In genomic region chr1:8274396-8274795, GRCh38 we compare ENCODE assay signal across 16 cellular contexts. TPM values are rescaled to one million over a fixed set of nuclear protein-coding genes. Genes with fewer than 3 reads are reported as not detected.
DNase-seq lines count a peak whose midpoint lies in the region; FAIRE-seq and TF ChIP-seq lines count a peak whose summit lies in the region.
"Had no signal": no experiment of that assay in that cellular context is flagged by ENCODE, and none has a peak within 500 bp of the region (broad histone marks: within the 10 kb centered on the region; RNA-seq: fewer than 3 reads in every experiment).

No MANE protein-coding gene starts in this region.

- CTCF ChIA-PET in H1 (lab: Charles Lee; ENCODE audit: partially characterized antibody): interaction anchor here (0.7 to 1.7 kb wide), 6 partner anchors 9 to 257 kb away, joined by 3 to 5 read pairs (median 4); no protein-coding TSS in a partner anchor
- CTCF ChIA-PET in activated naive CD4-positive, alpha-beta T cell treated with anti-CD3 and anti-CD28 coated beads, Interleukin-2, amount 10 ng/mL, durations not matched to agents 7 days and 5 days (lab: Charles Lee): no interaction called here

- no peak for FAIRE-seq in H1 (lab: Jason Lieb, UNC)

- H3K36me3 ChIP-seq in H1 (ENCODE audit: control insufficient read depth in 2 of 4, insufficient read depth in 4 of 4, low read length in 3 of 4): no peaks in the 10 kb centered on the region
- H3K36me3 ChIP-seq: BLaER1 had no signal

- no peak overlapping the region; the same call in 1 of the 2 replicates for H2AK5ac ChIP-seq in H1 (ENCODE audit: low read depth, low read length)

- DNase-seq in DMS53 (lab: John Stamatoyannopoulos, UW): peak; percentile 47
- no peak for DNase-seq in DMS53 treated with DMSO at 0.1 percent for 48 hours (lab: John Stamatoyannopoulos, UW; ENCODE audit: unreplicated experiment)
- DNase-seq in HT-29 (ENCODE audit: low spot score): peak; percentile 29
- no peak for DNase-seq in H1 (ENCODE audit: low read depth in 1 of 2, low spot score in 2 of 2)
- DNase-seq in neural crest cell (ENCODE audit: low read depth, low spot score): no peak
- DNase-seq in effector CD4-positive, alpha-beta T cell: no peak
- DNase-seq in NCI-H2107 treated with DMSO at 0.1 percent for 48 hours (lab: John Stamatoyannopoulos, UW; ENCODE audit: unreplicated experiment): no peak
- no peak for DNase-seq in activated naive CD4-positive, alpha-beta T cell treated with anti-CD3 and anti-CD28 coated beads, Interleukin-2, amount 10 ng/mL, durations not matched to agents 7 days and 5 days
- DNase-seq: H9, NCI-H1930, NCI-H524, RPMI8226 had no signal

- no peak overlapping the region for H2AFZ ChIP-seq in H1 (ENCODE audit: low read length)

- POLR2A ChIA-PET in H1 (lab: Charles Lee; ENCODE audit: partially characterized antibody): no interaction called here

- 0 out of 2 replicates have a peak, but pooled peaks cover 2% of the 10 kb centered on the region for H3K79me1 ChIP-seq in H1 (ENCODE audit: low read depth, low read length)

- H3K36me3 Mint-ChIP-seq in neural crest cell (ENCODE audit: low read depth): no peaks in the 10 kb centered on the region
- H3K36me3 Mint-ChIP-seq in activated naive CD4-positive, alpha-beta T cell treated with anti-CD3 and anti-CD28 coated beads, Interleukin-2, amount 10 ng/mL, durations not matched to agents 7 days and 5 days: no peaks in the 10 kb centered on the region

- no peak overlapping the region for H2BK20ac ChIP-seq in H1 (ENCODE audit: low read length)

- H3K27me3 Mint-ChIP-seq in neural crest cell (ENCODE audit: low read depth): peaks cover 18% of the 10 kb centered on the region
- peaks cover 34% of the 10 kb centered on the region for H3K27me3 Mint-ChIP-seq in activated naive CD4-positive, alpha-beta T cell treated with anti-CD3 and anti-CD28 coated beads, Interleukin-2, amount 10 ng/mL, durations not matched to agents 7 days and 5 days

- no peaks in the 10 kb centered on the region; a peak in 1 of 4 replicates for H3K9me3 ChIP-seq in H1 (ENCODE audit: insufficient read depth in 2 of 2, low read depth in 1 of 2, low read length in 1 of 2)
- H3K9me3 ChIP-seq: BLaER1 had no signal

- no peak overlapping the region for H2BK5ac ChIP-seq in H1 (ENCODE audit: low read depth, low read length)

- peak overlapping the region; percentile 30 for H2BK120ac ChIP-seq in H1 (replicated peaks; ENCODE audit: low read depth, low read length)

- H3K4me1 ChIP-seq in H1 (replicated peaks in 1 of 4; ENCODE audit: control insufficient read depth in 3 of 4, insufficient read depth in 4 of 4, low read length in 3 of 4): no peaks in the 10 kb centered on the region
- H3K4me1 ChIP-seq: BLaER1 had no signal

- peak overlapping the region; percentile 28 for H3K27ac Mint-ChIP-seq in neural crest cell (ENCODE audit: unreplicated experiment)
- no peak overlapping the region for H3K27ac Mint-ChIP-seq in activated naive CD4-positive, alpha-beta T cell treated with anti-CD3 and anti-CD28 coated beads, Interleukin-2, amount 10 ng/mL, durations not matched to agents 7 days and 5 days
- H3K27ac Mint-ChIP-seq: H9, IgD-negative memory B cell had no signal

- no peak overlapping the region for H3K23ac ChIP-seq in H1 (ENCODE audit: insufficient read length)

- H4K5ac ChIP-seq in H1 (ENCODE audit: insufficient read length, low read depth, low read length): no peak overlapping the region

- H3K4me3 Mint-ChIP-seq in neural crest cell: no peak overlapping the region
- no peak overlapping the region for H3K4me3 Mint-ChIP-seq in activated naive CD4-positive, alpha-beta T cell treated with anti-CD3 and anti-CD28 coated beads, Interleukin-2, amount 10 ng/mL, durations not matched to agents 7 days and 5 days
- H3K4me3 Mint-ChIP-seq: H9, IgD-negative memory B cell had no signal

- no peak overlapping the region for H4K8ac ChIP-seq in H1 (ENCODE audit: extremely low read depth, insufficient read depth, low read length)

- no peak for TF ChIP-seq POLR2A in H1 (IDR thresholded peaks at IDR 0.05; ENCODE audit: control extremely low read depth in 1 of 2, low read depth in 2 of 2, low read length in 2 of 2)

- H2BK15ac ChIP-seq in H1 (ENCODE audit: low read length): no peak overlapping the region

- no peak overlapping the region for H3K4ac ChIP-seq in H1 (replicated peaks; ENCODE audit: insufficient read length, low read depth, low read length)

- no peak overlapping the region for H3K4me3 ChIP-seq in H1 (ENCODE audit: extremely low read depth in 1 of 4, insufficient read depth in 2 of 4, low read depth in 3 of 4, low read length in 4 of 4)
- H3K4me3 ChIP-seq: BLaER1 had no signal

- H3K27ac ChIP-seq in H1 (ENCODE audit: low read depth, low read length): no peak overlapping the region
- H3K27ac ChIP-seq: 22Rv1, BLaER1 had no signal

- no peaks in the 10 kb centered on the region for H3K27me3 ChIP-seq in H1 (replicated peaks in 1 of 4; ENCODE audit: control insufficient read depth in 3 of 4, extremely low read depth in 1 of 4, insufficient read depth in 3 of 4, low read length in 3 of 4)
- H3K27me3 ChIP-seq: BLaER1 had no signal

- no peak for TF ChIP-seq CTCF in H1 (IDR thresholded peaks at IDR 0.05; ENCODE audit: control extremely low read depth in 1 of 3, insufficient read depth in 1 of 3, low read depth in 1 of 3, low read length in 3 of 3)
- TF ChIP-seq CTCF in neural crest cell (conservative IDR thresholded peaks at IDR 0.05): no peak

- no peak overlapping the region for H2BK12ac ChIP-seq in H1 (ENCODE audit: low read depth, low read length)

- no peak overlapping the region for H4K91ac ChIP-seq in H1 (replicated peaks; ENCODE audit: insufficient read length, low read length)

- peaks cover 5% of the 10 kb centered on the region; the same call in 1 of the 2 replicates for H3K23me2 ChIP-seq in H1 (ENCODE audit: low read depth, low read length)

- H3K4me1 Mint-ChIP-seq in neural crest cell: peaks cover 3% of the 10 kb centered on the region
- H3K4me1 Mint-ChIP-seq in activated naive CD4-positive, alpha-beta T cell treated with anti-CD3 and anti-CD28 coated beads, Interleukin-2, amount 10 ng/mL, durations not matched to agents 7 days and 5 days: no peaks in the 10 kb centered on the region

- no peak for TF ChIP-seq RAD21 in H1 (IDR thresholded peaks at IDR 0.05 in 1 of 2, conservative IDR thresholded peaks at IDR 0.05 in 1 of 2; ENCODE audit: low read depth in 2 of 2, low read length in 2 of 2)

- H3K18ac ChIP-seq in H1 (ENCODE audit: extremely low read depth, low read length): no peak overlapping the region

- no peak overlapping the region for H3K4me2 ChIP-seq in H1 (ENCODE audit: insufficient read depth in 1 of 2, low read depth in 2 of 2, low read length in 2 of 2)
- H3K4me2 ChIP-seq: BLaER1 had no signal

- 90% methylated on average over 8 of the region's 8 CpGs; no CpG with 5 or more reads in 1 of the 2 experiments for WGBS in H1 (ENCODE audit: extremely low coverage in 1 of 2, insufficient coverage in 1 of 2, insufficient read length in 1 of 2, insufficient replicate concordance in 2 of 2, low coverage in 1 of 2, low lambda C conversion rate in 2 of 2, missing lambda C conversion rate in 1 of 2), 2 experiments

- H3K79me2 ChIP-seq in H1 (ENCODE audit: control insufficient read depth in 1 of 2, insufficient read depth in 2 of 2, low read length in 2 of 2): no peaks in the 10 kb centered on the region

- H3K9me3 Mint-ChIP-seq in neural crest cell: peaks cover 3% of the 10 kb centered on the region
- peaks cover 4% of the 10 kb centered on the region for H3K9me3 Mint-ChIP-seq in activated naive CD4-positive, alpha-beta T cell treated with anti-CD3 and anti-CD28 coated beads, Interleukin-2, amount 10 ng/mL, durations not matched to agents 7 days and 5 days

- no peak overlapping the region for H3K56ac ChIP-seq in H1 (replicated peaks; ENCODE audit: insufficient read length, low read depth, low read length)

- no peak overlapping the region for H3K9ac ChIP-seq in H1 (replicated peaks in 1 of 4; ENCODE audit: extremely low read depth in 1 of 4, low read depth in 3 of 4, low read length in 3 of 4)
- H3K9ac ChIP-seq: BLaER1 had no signal

- H4K20me1 ChIP-seq in H1 (replicated peaks in 1 of 2; ENCODE audit: control insufficient read depth in 1 of 2, insufficient read depth in 2 of 2, low read length in 2 of 2): peaks cover 0 to 2% of the 10 kb centered on the region in 2 experiments
- H4K20me1 ChIP-seq: BLaER1 had no signal

- TF ChIP-seq EP300 in H1 (IDR thresholded peaks at IDR 0.05; ENCODE audit: borderline replicate concordance in 1 of 2, low read depth in 2 of 2, low read length in 2 of 2): no peak

- H3K14ac ChIP-seq in H1 (ENCODE audit: insufficient read length): no peak overlapping the region

TF ChIP-seq in H1, 55 proteins besides CTCF, POLR2A, EP300 and RAD21 (continues in another document):
- TF ChIP-seq NRF1 (IDR thresholded peaks at IDR 0.05; ENCODE audit: low read depth, low read length) (no peak), SRF (IDR thresholded peaks at IDR 0.05; ENCODE audit: low read depth, low read length) (no peak), CTBP2 (IDR thresholded peaks at IDR 0.05; ENCODE audit: borderline replicate concordance, insufficient read depth, insufficient read length, low read length) (no peak), EGR1 (IDR thresholded peaks at IDR 0.05; ENCODE audit: borderline replicate concordance, low read depth, low read length) (no peak), BCL11A (IDR thresholded peaks at IDR 0.05; ENCODE audit: low read depth in 2 of 2, low read length in 2 of 2) (no peak), JUND (IDR thresholded peaks at IDR 0.05; ENCODE audit: low read length) (no peak), SIRT6 (IDR thresholded peaks at IDR 0.05; ENCODE audit: low read length) (no peak), KDM4A (IDR thresholded peaks at IDR 0.05; ENCODE audit: low read depth, low read length, severe bottlenecking) (no peak), SUZ12 (IDR thresholded peaks at IDR 0.05; ENCODE audit: low read length) (no peak), KDM5A (IDR thresholded peaks at IDR 0.05; ENCODE audit: low read length) (no peak), RFX5 (IDR thresholded peaks at IDR 0.05; ENCODE audit: borderline replicate concordance, low read depth, low read length) (no peak), GABPA (IDR thresholded peaks at IDR 0.05; ENCODE audit: borderline replicate concordance, insufficient read depth, low read length) (no peak)

RNA-seq across cellular contexts. Expression of gene SLC45A1, which starts 43.5 kb away (rescaled TPM):
- not detected in 2 replicates for total RNA-seq in HT-29 (2014; rRNA removed; shearing (Covaris generic))
- 1.6 and 1.7 TPM in 2 replicates for total RNA-seq in H1 (2021; fragmentation: NEBNext Ultra II Directional; extraction: Animal tissue kit (Norgen Biotek cat#: 25700))
- polyA plus RNA-seq in H1 (2011; rRNA removed): 1.0 and 1.6 TPM in 2 replicates
- polyA plus RNA-seq in H1 (2011; cell fraction: cytosol; rRNA removed): 0.96 TPM
- polyA plus RNA-seq in H1 (2011; cell fraction: nucleus; rRNA removed): 1.5 TPM
- 1.6 to 2.1 TPM (median 1.8 TPM) in 4 replicates for polyA plus RNA-seq in H1 (2012, experiment 1 of 2)
- polyA plus RNA-seq in H1 (2012, experiment 2 of 2): 1.8 TPM
- 2.7 TPM for polyA plus RNA-seq in H1 (2013, experiment 1 of 2)
- 3.0 TPM for polyA plus RNA-seq in H1 (2013, experiment 2 of 2)
- 0.32 and 1.1 TPM in 2 replicates for polyA minus RNA-seq in H1 (2011; rRNA and poly(A)+ RNA removed)
- not detected for polyA minus RNA-seq in H1 (2011; cell fraction: cytosol; rRNA and poly(A)+ RNA removed)
- polyA minus RNA-seq in H1 (2011; cell fraction: nucleus; rRNA and poly(A)+ RNA removed): 1.2 TPM
- total RNA-seq in neural crest cell: 2.5 TPM in 2 replicates
- total RNA-seq: OCI-LY7 had no signal

Comparison
In these comparisons a context has a peak if more than half of its experiments do, and no peak if none do; other contexts are left out.
1. DNase-seq: peak in DMS53 (single experiment) and HT-29 (single experiment); none in DMS53 treated with DMSO at 0.1 percent for 48 hours (single experiment), H1 (0 of 2), neural crest cell (single experiment), effector CD4-positive, alpha-beta T cell (single experiment), NCI-H2107 treated with DMSO at 0.1 percent for 48 hours (single experiment) and activated naive CD4-positive, alpha-beta T cell treated with anti-CD3 and anti-CD28 coated beads, Interleukin-2, amount 10 ng/mL, durations not matched to agents 7 days and 5 days (single experiment).